Comparison of ENCODE assay signal across 1 cellular context in the genomic region with DNA sequence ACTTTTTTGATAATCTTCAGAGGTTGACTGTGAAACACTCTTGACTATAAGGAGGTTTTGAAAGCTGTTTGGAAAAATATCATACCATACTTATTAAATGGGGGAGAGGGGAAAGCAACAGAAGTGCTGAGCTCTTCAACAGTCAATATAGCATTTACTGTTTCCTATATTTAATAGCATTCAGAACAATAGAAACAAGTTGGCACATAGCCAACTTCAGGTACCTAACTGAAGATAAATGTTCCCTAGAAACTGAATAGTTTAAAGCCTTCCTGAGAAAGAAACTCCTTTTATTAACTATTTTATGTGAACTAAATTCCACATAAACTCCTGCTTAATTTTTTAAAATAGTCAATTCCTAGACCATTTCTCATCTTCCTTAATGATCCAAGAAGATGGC.
TF ChIP-seq lines count a peak whose summit lies in the region.

No MANE protein-coding gene starts in this region.

TF ChIP-seq in GM12878, 131 proteins besides CTCF, POLR2A, EP300 and RAD21:
- TF ChIP-seq TCF3 (IDR thresholded peaks at IDR 0.05; ENCODE audit: borderline replicate concordance, insufficient read depth, low read depth, low read length) (no peak), CHD4 (IDR thresholded peaks at IDR 0.05) (no peak), DPF2 (IDR thresholded peaks at IDR 0.05) (no peak), SMAD1 (IDR thresholded peaks at IDR 0.05; ENCODE audit: low read depth, partially characterized antibody) (peak; percentile 56), MEF2A (IDR thresholded peaks at IDR 0.05; ENCODE audit: insufficient read depth, low read depth, low read length) (no peak)
